In the genomic region with DNA sequence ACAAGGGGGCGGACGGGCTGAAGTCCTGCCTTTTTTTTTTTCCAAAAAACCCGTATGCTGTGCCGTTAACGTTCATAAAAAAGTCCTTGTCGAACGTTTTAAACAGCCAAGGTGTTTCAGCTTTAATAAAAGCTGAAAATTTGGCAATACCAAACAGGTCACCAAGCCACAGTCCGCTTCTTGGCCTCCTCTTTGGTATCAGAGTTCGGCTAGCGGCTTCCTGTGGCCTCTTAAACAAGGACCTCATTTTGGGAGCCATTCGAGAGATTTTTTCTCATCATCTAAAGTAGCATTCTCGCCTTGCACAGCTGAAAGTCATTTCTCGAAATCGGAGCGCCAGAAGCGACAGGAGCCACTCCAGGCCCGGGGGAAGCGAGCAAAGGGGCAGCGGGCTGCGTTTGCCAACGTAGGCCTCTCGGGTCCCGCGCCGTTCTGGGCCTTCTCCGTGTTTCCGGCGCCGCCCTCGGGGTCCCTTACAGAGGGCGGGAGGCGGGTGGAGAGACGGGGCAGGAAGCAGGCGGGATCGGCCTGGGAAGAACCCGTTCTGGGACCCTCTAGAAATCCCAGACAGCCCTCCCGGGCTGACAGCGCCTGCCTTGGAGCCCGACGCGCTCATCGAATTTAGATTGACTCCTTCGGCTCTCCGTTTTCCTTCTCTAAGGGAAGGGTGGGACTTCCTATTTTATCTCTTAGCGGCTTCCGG, we compare ENCODE assay signal across 8 cellular contexts. TPM values are rescaled to one million over a fixed set of nuclear protein-coding genes. Genes with fewer than 3 reads are reported as not detected.
DNase-seq lines count a peak whose midpoint lies in the region; ATAC-seq and TF ChIP-seq lines count a peak whose summit lies in the region.

No MANE protein-coding gene starts in this region.

- H3K27ac ChIP-seq in foreskin keratinocyte (peak overlapping the region; percentile 94), temporal lobe (ENCODE audit: low read depth, low read length) (peak overlapping the region; percentile 92)

- no peak for TF ChIP-seq CTCF in foreskin keratinocyte (conservative IDR thresholded peaks at IDR 0.05)

- DNase-seq in COR-L47 (lab: John Stamatoyannopoulos, UW) (peak; percentile 76), RKO (ENCODE audit: low spot score) (peak; percentile 61), foreskin keratinocyte (peak; percentile 76 to 86), occipital lobe (lab: John Stamatoyannopoulos, UW) (peak; percentile 68)
- peak; percentile 57 for DNase-seq in activated T-helper 9 cell treated with anti-CD3 and anti-CD28 coated beads, Interleukin-2, amount 50 U/mL, for 16 hours (ENCODE audit: low read depth)

- ATAC-seq in GM19395 (IDR thresholded peaks at IDR 0.05; ENCODE audit: unreplicated experiment) (peak; percentile 44), HG03558 (IDR thresholded peaks at IDR 0.05; ENCODE audit: extremely low read depth, unreplicated experiment) (peak; percentile 19), foreskin keratinocyte (peak; percentile 48)

- H3K4me1 ChIP-seq in foreskin keratinocyte = peaks cover 7% of the 10 kb centered on the region

- no peaks in the 10 kb centered on the region for H3K27me3 ChIP-seq in foreskin keratinocyte

RNA-seq across cellular contexts. Expression of a gene that starts 0.6 kb away (rescaled TPM):
- 6.8 and 6.9 TPM in 2 replicates for total RNA-seq in foreskin keratinocyte
- polyA plus RNA-seq in foreskin keratinocyte = 1.5 and 1.6 TPM in 2 replicates
- total RNA-seq in occipital lobe = 31.4 TPM
- 17.2 TPM for total RNA-seq in temporal lobe

Comparison
In these comparisons a context has a peak if more than half of its experiments do, and no peak if none do; other contexts are left out.
1. Peak in every context shown above with its lines: DNase-seq, ATAC-seq and H3K27ac ChIP-seq.